ENCODE assay signal across 9 cellular contexts in the genomic region with DNA sequence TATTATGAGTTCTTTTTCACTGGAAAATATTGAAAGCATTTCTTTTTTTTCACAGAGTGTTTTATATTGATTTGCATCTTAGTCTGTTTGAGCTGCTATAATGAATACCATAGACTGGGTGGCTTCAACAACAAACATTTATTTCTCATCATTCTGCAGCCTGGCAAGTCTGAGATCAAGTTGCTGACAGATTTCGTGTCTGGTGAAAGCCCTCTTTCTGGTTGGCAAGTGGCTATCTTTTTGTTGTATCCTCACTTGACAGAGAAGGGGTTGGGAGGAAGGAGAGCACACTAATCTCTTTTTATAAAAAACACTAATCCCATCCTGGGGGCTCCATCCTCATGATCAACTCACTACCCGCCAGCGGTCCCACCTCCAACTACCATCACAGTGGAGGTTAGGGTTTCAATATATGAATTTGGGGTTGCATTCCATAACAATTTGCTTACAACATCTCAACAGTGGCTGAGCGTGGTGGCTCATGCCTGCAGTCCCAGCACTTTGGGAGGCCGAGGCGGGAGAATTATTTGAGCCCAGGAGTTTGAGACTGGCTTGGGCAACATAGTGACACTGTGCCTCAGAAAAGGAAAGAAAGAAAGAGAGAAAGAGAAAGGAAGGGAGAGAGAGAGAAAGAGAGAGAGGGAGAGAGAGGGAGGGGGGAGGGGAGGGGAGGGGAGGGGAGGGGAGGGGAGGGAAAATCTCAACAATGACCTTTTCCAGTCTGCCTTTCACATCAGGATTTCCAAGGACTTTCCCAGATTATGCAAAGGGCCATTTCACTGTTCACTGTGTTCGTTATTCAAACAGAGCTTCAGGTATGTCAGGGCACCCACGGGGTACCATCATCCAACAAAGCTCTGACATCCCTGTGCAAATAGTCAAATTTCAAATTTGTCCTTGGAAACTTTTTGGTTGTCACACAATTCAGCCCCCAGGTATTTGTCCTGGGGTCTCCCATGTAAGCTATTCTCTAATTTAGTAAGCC.
DNase-seq lines count a peak whose midpoint lies in the region; ATAC-seq and TF ChIP-seq lines count a peak whose summit lies in the region.
"Had no signal": no experiment of that assay in that cellular context is flagged by ENCODE, and none has a peak within 500 bp of the region (broad histone marks: within the 10 kb centered on the region; RNA-seq: fewer than 3 reads in every experiment).

No MANE protein-coding gene starts in this region.

- intact Hi-C loops in PC-3 (cut with micrococcal nuclease) (loop anchor here (1.0 to 2.0 kb wide), 3 partner anchors 27 to 135 kb away; no protein-coding TSS in a partner anchor), mammary epithelial cell (cut with micrococcal nuclease) (loop anchor here (5.0 kb wide), 3 partner anchors 34 to 111 kb away; a partner anchor contains a TSS)

- H3K27me3 ChIP-seq in PC-3 (ENCODE audit: low read length) = no peaks in the 10 kb centered on the region
- no peaks in the 10 kb centered on the region for H3K27me3 ChIP-seq in mammary epithelial cell (ENCODE audit: insufficient read depth, low read length)
- no peaks in the 10 kb centered on the region for H3K27me3 ChIP-seq in tibial nerve

- no peaks in the 10 kb centered on the region for H3K9me2 ChIP-seq in PC-3 (replicated peaks; ENCODE audit: low read length)

- CTCF ChIA-PET in PC-3 (lab: Charles Lee) (interaction anchor here (0.6 to 0.9 kb wide), 3 partner anchors 10 to 134 kb away, joined by 3 to 4 read pairs (median 4); no protein-coding TSS in a partner anchor), mammary epithelial cell (lab: Charles Lee; ENCODE audit: low non-redundant PET) (interaction anchor here (0.7 kb wide), 1 partner anchor 134 kb away, joined by 3 read pairs; no protein-coding TSS in a partner anchor)

- POLR2A ChIA-PET in PC-3 (lab: Charles Lee; ENCODE audit: unreplicated experiment) = no interaction called here

- in situ Hi-C loops in mammary epithelial cell (cut with MboI; ENCODE audit: low sequenced_read_pairs in 2 of 2) = no loop called here

- no peaks in the 10 kb centered on the region for H3K4me1 Mint-ChIP-seq in activated T-cell treated with anti-CD3 and anti-CD28 coated beads, Interleukin-2, amount 50 U/mL, for 4 hours (ENCODE audit: low read depth)

- ATAC-seq in PC-3 (no peak), HG02885 (IDR thresholded peaks at IDR 0.05; ENCODE audit: poor library complexity, unreplicated experiment) (no peak)
- ATAC-seq in activated T-cell treated with anti-CD3 and anti-CD28 coated beads, Interleukin-2, amount 50 U/mL, for 4 hours = no peak

- no peak overlapping the region for H3K4me3 Mint-ChIP-seq in activated T-cell treated with anti-CD3 and anti-CD28 coated beads, Interleukin-2, amount 50 U/mL, for 4 hours

- H3K4me2 ChIP-seq in PC-3 (ENCODE audit: low read length) (peak overlapping the region; percentile 41; the same call in 1 of the 2 replicates), mammary epithelial cell (ENCODE audit: insufficient read depth, low read depth, low read length) (no peak overlapping the region)

- no peaks in the 10 kb centered on the region for H3K36me3 Mint-ChIP-seq in activated T-cell treated with anti-CD3 and anti-CD28 coated beads, Interleukin-2, amount 50 U/mL, for 4 hours (ENCODE audit: insufficient read depth)

- H3K36me3 ChIP-seq in PC-3 (ENCODE audit: low read depth, low read length) (no peaks in the 10 kb centered on the region), mammary epithelial cell (ENCODE audit: insufficient read depth, low read length) (no peaks in the 10 kb centered on the region), mesodermal cell (ENCODE audit: control insufficient read depth, insufficient read depth, low read length) (no peaks in the 10 kb centered on the region), tibial nerve (no peaks in the 10 kb centered on the region)

- TF ChIP-seq POLR2A in tibial nerve (IDR thresholded peaks at IDR 0.05) = no peak

- no peak overlapping the region for H2AFZ ChIP-seq in PC-3 (ENCODE audit: low read length)
- H2AFZ ChIP-seq in mammary epithelial cell (ENCODE audit: low read depth, low read length) = peak overlapping the region; percentile 11

- H3K4me3 ChIP-seq in PC-3 (ENCODE audit: low read length) (no peak overlapping the region), mammary epithelial cell (replicated peaks in 1 of 3; ENCODE audit: insufficient read depth in 1 of 3, low read depth in 2 of 3, low read length in 3 of 3) (no peak overlapping the region), mesodermal cell (ENCODE audit: extremely low read depth, insufficient read depth, low read length, poor library complexity, severe bottlenecking) (no peak overlapping the region), tibial nerve (no peak overlapping the region)

- BruUV-seq in PC-3 (replicated peaks; lab: Mats Ljungman, UMichigan) (no TSS peak), mammary epithelial cell (replicated peaks; lab: Mats Ljungman, UMichigan) (no TSS peak)

- no peak for DNase-seq in PC-3
- DNase-seq in mammary epithelial cell = no peak
- no peak for DNase-seq in tibial nerve (ENCODE audit: low spot score in 2 of 2)
- no peak for DNase-seq in activated T-cell treated with anti-CD3 and anti-CD28 coated beads, Interleukin-2, amount 50 U/mL, for 4 hours
- DNase-seq in NCI-H2029 (lab: John Stamatoyannopoulos, UW) = no peak
- DNase-seq: DMS79, NCI-H1930 had no signal

- no peaks in the 10 kb centered on the region for H3K9me3 Mint-ChIP-seq in activated T-cell treated with anti-CD3 and anti-CD28 coated beads, Interleukin-2, amount 50 U/mL, for 4 hours

- H3K9me3 ChIP-seq in PC-3 (ENCODE audit: low read length) = no peaks in the 10 kb centered on the region
- no peaks in the 10 kb centered on the region for H3K9me3 ChIP-seq in mammary epithelial cell (replicated peaks; ENCODE audit: insufficient read depth, low read length)
- no peaks in the 10 kb centered on the region for H3K9me3 ChIP-seq in mesodermal cell (ENCODE audit: control insufficient read depth, low read length)
- H3K9me3 ChIP-seq in tibial nerve = no peaks in the 10 kb centered on the region

- TF ChIP-seq CTCF in PC-3 (conservative IDR thresholded peaks at IDR 0.05; ENCODE audit: low read depth, low read length) (no peak), mammary epithelial cell (conservative IDR thresholded peaks at IDR 0.05 in 1 of 2, IDR thresholded peaks at IDR 0.05 in 1 of 2; ENCODE audit: extremely low read depth in 1 of 2, insufficient read depth in 1 of 2, low read depth in 1 of 2, low read length in 2 of 2) (no peak), tibial nerve (IDR thresholded peaks at IDR 0.05) (no peak)

- dilution Hi-C loops in mammary epithelial cell (cut with HindIII; ENCODE audit: low sequenced_read_pairs) = no loop called here

- peaks cover 28% of the 10 kb centered on the region for H3K4me1 ChIP-seq in PC-3 (ENCODE audit: insufficient read depth, low read length)
- H3K4me1 ChIP-seq in mammary epithelial cell (ENCODE audit: insufficient read depth, low read length) = peaks cover 21% of the 10 kb centered on the region
- peaks cover 25% of the 10 kb centered on the region for H3K4me1 ChIP-seq in mesodermal cell (ENCODE audit: control insufficient read depth, insufficient read depth, low read length, poor library complexity, severe bottlenecking)
- peaks cover 0 to 32% (median 5%) of the 10 kb centered on the region in 4 donors for H3K4me1 ChIP-seq in tibial nerve

- H3K27me3 Mint-ChIP-seq in activated T-cell treated with anti-CD3 and anti-CD28 coated beads, Interleukin-2, amount 50 U/mL, for 4 hours (ENCODE audit: low read depth) = no peaks in the 10 kb centered on the region

- H3F3A ChIP-seq in PC-3 (ENCODE audit: low read length, unreplicated experiment) = peaks cover 13% of the 10 kb centered on the region

- H3K79me2 ChIP-seq in PC-3 (ENCODE audit: low read length) = no peaks in the 10 kb centered on the region
- H3K79me2 ChIP-seq in mammary epithelial cell (ENCODE audit: insufficient read depth, low read length) = no peaks in the 10 kb centered on the region

- TF ChIP-seq EP300 in tibial nerve (IDR thresholded peaks at IDR 0.05) = no peak

- H3K9ac ChIP-seq in PC-3 (ENCODE audit: low read length) (peak overlapping the region; percentile 87), mammary epithelial cell (ENCODE audit: insufficient read depth, low read length) (no peak overlapping the region)

- H3K27ac ChIP-seq in PC-3 (ENCODE audit: low read length) (peak overlapping the region; percentile 99), mammary epithelial cell (ENCODE audit: insufficient read depth, low read depth, low read length) (peak overlapping the region; percentile 70), mesodermal cell (ENCODE audit: low read depth, low read length, severe bottlenecking) (peak overlapping the region; percentile 97), tibial nerve (peak overlapping the region; percentile 1 to 89 (median 54))

- WGBS in mammary epithelial cell (ENCODE audit: low coverage, missing lambda C conversion rate) = 99% methylated on average over 8 of the region's 8 CpGs
- 56 to 71% methylated on average over 4 of the region's 8 CpGs for WGBS in mesodermal cell (ENCODE audit: insufficient coverage in 2 of 2), 2 experiments
- 68 to 69% methylated on average over 8 of the region's 8 CpGs for WGBS in tibial nerve, 2 donors

- H4K20me1 ChIP-seq in PC-3 (ENCODE audit: low read length) (no peaks in the 10 kb centered on the region), mammary epithelial cell (ENCODE audit: insufficient read depth, low read length) (no peaks in the 10 kb centered on the region)
